ENCODE assay signal across 8 cellular contexts in genomic region chr9:95516221-95516735, GRCh38. TPM values are rescaled to one million over a fixed set of nuclear protein-coding genes. Genes with fewer than 3 reads are reported as not detected.
DNase-seq lines count a peak whose midpoint lies in the region; ATAC-seq and FAIRE-seq lines count a peak whose summit lies in the region.

No MANE protein-coding gene starts in this region.

- H3K27me3 ChIP-seq in right cardiac atrium (ENCODE audit: control insufficient read depth, insufficient read depth) (no peaks in the 10 kb centered on the region), small intestine (ENCODE audit: control insufficient read depth in 2 of 2, insufficient read depth in 2 of 2, low read length in 2 of 2) (no peaks in the 10 kb centered on the region)

- FAIRE-seq in small intestine (lab: Jason Lieb, UNC) = no peak

- H3K36me3 Mint-ChIP-seq in activated T-cell treated with anti-CD3 and anti-CD28 coated beads, Interleukin-2, amount 50 U/mL, for 24 hours (ENCODE audit: low read depth) = peaks cover 12% of the 10 kb centered on the region
- H3K36me3 Mint-ChIP-seq in activated T-cell treated with anti-CD3 and anti-CD28 coated beads, Interleukin-2, amount 50 U/mL, for 72 hours (ENCODE audit: insufficient read depth in 2 of 2) = peaks cover 3 to 4% of the 10 kb centered on the region in 2 donors

- peaks cover 27% of the 10 kb centered on the region for H3K27me3 Mint-ChIP-seq in activated T-cell treated with anti-CD3 and anti-CD28 coated beads, Interleukin-2, amount 50 U/mL, for 24 hours
- H3K27me3 Mint-ChIP-seq in activated T-cell treated with anti-CD3 and anti-CD28 coated beads, Interleukin-2, amount 50 U/mL, for 72 hours (ENCODE audit: low read depth) = peaks cover 38% of the 10 kb centered on the region

- peaks cover 39% of the 10 kb centered on the region for H3K4me1 Mint-ChIP-seq in activated T-cell treated with anti-CD3 and anti-CD28 coated beads, Interleukin-2, amount 50 U/mL, for 24 hours (ENCODE audit: low read depth)
- peaks cover 39% of the 10 kb centered on the region for H3K4me1 Mint-ChIP-seq in activated T-cell treated with anti-CD3 and anti-CD28 coated beads, Interleukin-2, amount 50 U/mL, for 72 hours (ENCODE audit: low read depth)

- H3K4me3 ChIP-seq in right cardiac atrium (ENCODE audit: low read length) (peak overlapping the region; percentile 81), small intestine (ENCODE audit: low read depth in 1 of 2, low read length in 2 of 2) (peak overlapping the region; percentile 40 to 70)

- intact Hi-C loops in right cardiac atrium (cut with DNase I) = no loop called here

- no peak for DNase-seq in activated T-cell treated with anti-CD3 and anti-CD28 coated beads, Interleukin-2, amount 50 U/mL, for 24 hours
- no peak for DNase-seq in activated T-cell treated with anti-CD3 and anti-CD28 coated beads, Interleukin-2, amount 50 U/mL, for 48 hours
- peak; percentile 7 to 33 for DNase-seq in activated T-cell treated with anti-CD3 and anti-CD28 coated beads, Interleukin-2, amount 50 U/mL, for 72 hours
- peak in 1 of 3 donors; percentile 61 for DNase-seq in right cardiac atrium
- DNase-seq in small intestine = no peak
- no peak for DNase-seq in DMS79 treated with DMSO at 0.1 percent for 48 hours (lab: John Stamatoyannopoulos, UW)
- DNase-seq in C1 segment of cervical spinal cord (lab: John Stamatoyannopoulos, UW) = no peak
- DNase-seq in NCI-H1436 (lab: John Stamatoyannopoulos, UW) = no peak

- H3K36me3 ChIP-seq in small intestine (ENCODE audit: control insufficient read depth in 2 of 2, insufficient read depth in 2 of 2, low read length in 2 of 2) = no peaks in the 10 kb centered on the region

- peak; percentile 59 to 61 for ATAC-seq in activated T-cell treated with anti-CD3 and anti-CD28 coated beads, Interleukin-2, amount 50 U/mL, for 72 hours (replicated peaks in 1 of 2)
- peak in 1 of 2 donors; percentile 21 for ATAC-seq in right cardiac atrium

- H3K9me3 Mint-ChIP-seq in activated T-cell treated with anti-CD3 and anti-CD28 coated beads, Interleukin-2, amount 50 U/mL, for 24 hours = peaks cover 6% of the 10 kb centered on the region
- peaks cover 2 to 8% of the 10 kb centered on the region in 2 donors for H3K9me3 Mint-ChIP-seq in activated T-cell treated with anti-CD3 and anti-CD28 coated beads, Interleukin-2, amount 50 U/mL, for 72 hours

- H3K4me1 ChIP-seq in right cardiac atrium (ENCODE audit: control insufficient read depth, insufficient read depth, low read length) (no peaks in the 10 kb centered on the region), small intestine (ENCODE audit: control insufficient read depth in 2 of 2, insufficient read depth in 1 of 2, low read depth in 1 of 2, low read length in 1 of 2) (peaks cover 0 to 5% of the 10 kb centered on the region in 2 donors)

- peak overlapping the region; percentile 91 for H3K4me3 Mint-ChIP-seq in activated T-cell treated with anti-CD3 and anti-CD28 coated beads, Interleukin-2, amount 50 U/mL, for 24 hours
- H3K4me3 Mint-ChIP-seq in activated T-cell treated with anti-CD3 and anti-CD28 coated beads, Interleukin-2, amount 50 U/mL, for 72 hours = peak overlapping the region; percentile 99 to 100

- H3K27ac Mint-ChIP-seq in activated T-cell treated with anti-CD3 and anti-CD28 coated beads, Interleukin-2, amount 50 U/mL, for 24 hours = peak overlapping the region; percentile 91
- H3K27ac Mint-ChIP-seq in activated T-cell treated with anti-CD3 and anti-CD28 coated beads, Interleukin-2, amount 50 U/mL, for 72 hours = no peak overlapping the region

- under 1% methylated on average over 68 of the region's 69 CpGs for WGBS in right cardiac atrium
- WGBS in small intestine, 3 donors = 1% methylated on average over 38 to 69 of the region's 69 CpGs

- peak overlapping the region; percentile 25 for H3K27ac ChIP-seq in right cardiac atrium (ENCODE audit: low read length)
- peak overlapping the region in 1 of 2 donors; percentile 81 for H3K27ac ChIP-seq in small intestine (ENCODE audit: low read depth in 1 of 2, low read length in 1 of 2)

- H3K9me3 ChIP-seq in right cardiac atrium (ENCODE audit: control insufficient read depth, low read length) (no peaks in the 10 kb centered on the region), small intestine (ENCODE audit: control insufficient read depth, low read depth) (no peaks in the 10 kb centered on the region)

RNA-seq across cellular contexts. Expression of gene PTCH1, which starts 0.5 kb away (rescaled TPM):
- 10 to 100 TPM in 1 of 2 donors, 1 to 10 TPM in 1; 5.9 to 10.5 TPM for total RNA-seq in activated T-cell treated with anti-CD3 and anti-CD28 coated beads, Interleukin-2, amount 50 U/mL, for 72 hours
- total RNA-seq in right cardiac atrium = 10 to 100 TPM in 1 of 4 donors, 1 to 10 TPM in 3; 5.0 to 11.1 (median 8.6) TPM
- polyA plus RNA-seq in right cardiac atrium = 3.5 TPM
- polyA plus RNA-seq in small intestine = 1 to 10 TPM; 2.2 to 8.9 (median 2.7) TPM

Comparison
In these comparisons a context has a peak if more than half of its experiments do, and no peak if none do; other contexts are left out.
1. DNase-seq: peak in activated T-cell treated with anti-CD3 and anti-CD28 coated beads, Interleukin-2, amount 50 U/mL, for 72 hours (2 of 2); none in activated T-cell treated with anti-CD3 and anti-CD28 coated beads, Interleukin-2, amount 50 U/mL, for 24 hours (single experiment), activated T-cell treated with anti-CD3 and anti-CD28 coated beads, Interleukin-2, amount 50 U/mL, for 48 hours (0 of 2), small intestine (single experiment), DMS79 treated with DMSO at 0.1 percent for 48 hours (single experiment), C1 segment of cervical spinal cord (0 of 14) and NCI-H1436 (single experiment).